ENCODE assay signal across 20 cellular contexts in the genomic region with DNA sequence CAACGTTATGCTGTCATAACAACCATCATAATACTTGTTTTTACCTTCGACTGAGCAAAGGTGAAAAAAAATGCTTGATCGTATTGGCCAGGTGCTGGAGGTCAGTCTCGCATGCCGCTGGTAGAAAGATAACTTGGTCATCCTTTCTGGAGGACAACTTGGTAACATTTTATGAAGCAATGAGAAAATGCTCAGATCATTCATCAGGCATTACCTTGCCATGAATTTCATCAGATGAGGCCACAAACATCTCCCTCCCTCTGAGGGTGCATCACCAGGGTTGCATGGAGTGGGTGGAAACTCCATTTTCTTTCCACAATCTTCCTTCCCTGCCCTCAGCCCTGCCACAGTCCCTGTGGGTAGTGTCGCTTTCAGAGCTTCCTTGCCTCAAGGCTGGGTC.
"Had no signal": no experiment of that assay in that cellular context is flagged by ENCODE, and none has a peak within 500 bp of the region (broad histone marks: within the 10 kb centered on the region; RNA-seq: fewer than 3 reads in every experiment).

No MANE protein-coding gene starts in this region.

- H3K27ac ChIP-seq: colonic mucosa, heart right ventricle, neutrophil, sigmoid colon, skin epidermis, thoracic aorta, transverse colon, uterus had no signal

- H3K4me1 ChIP-seq: colonic mucosa, transverse colon, uterus had no signal

- H3K9me3 ChIP-seq: colonic mucosa, neutrophil, sigmoid colon, thoracic aorta, transverse colon, uterus had no signal

- H3K27me3 ChIP-seq: colonic mucosa, neutrophil, sigmoid colon, transverse colon, uterus had no signal

- H3K36me3 ChIP-seq: colonic mucosa, heart right ventricle, neutrophil, sigmoid colon, thoracic aorta, transverse colon, uterus had no signal

- DNase-seq: colonic mucosa; effector CD4-positive, alpha-beta T cell; heart right ventricle; hypothalamus; mammary epithelial cell; naive thymus-derived CD4-positive, alpha-beta T cell; nephron progenitor cell; sigmoid colon; stimulated activated CD4-positive, alpha-beta T cell treated with anti-CD3 and anti-CD28 coated beads, Interleukin-2, amount 100 ng/mL, for 24 hours; stimulated activated CD4-positive, alpha-beta T cell treated with anti-CD3 and anti-CD28 coated beads, Interleukin-4, amount 100 ng/mL, for 4 hours; stimulated activated naive B cell treated with anti-CD40 and anti-IgM and Interleukin-4, amounts not matched to agents 10 μg/mL and 1 μg/mL and 100 μg/mL, for 72 hours; stimulated activated naive CD8-positive, alpha-beta T cell treated with anti-CD3 and anti-CD28 coated beads, Interleukin-15, amount 100 ng/mL, for 72 hours; substantia nigra; transverse colon; uterus had no signal

- H3K4me3 ChIP-seq: colonic mucosa, heart right ventricle, sigmoid colon, skin epidermis, thoracic aorta, transverse colon, uterus had no signal

- FAIRE-seq: frontal cortex, islet of Langerhans had no signal
